Comparison of ENCODE assay signal across 17 cellular contexts in genomic region chr10:10804061-10804460, GRCh38.
"Had no signal": no experiment of that assay in that cellular context is flagged by ENCODE, and none has a peak within 500 bp of the region (broad histone marks: within the 10 kb centered on the region; RNA-seq: fewer than 3 reads in every experiment).

No MANE protein-coding gene starts in this region.

- H3K9me3 ChIP-seq: pancreas, SJCRH30 had no signal

- H3K27me3 Mint-ChIP-seq: stimulated activated memory B cell treated with anti-CD40 and anti-IgM and Interleukin-4, amounts not matched to agents 10 μg/mL and 1 μg/mL and 100 μg/mL, for 72 hours had no signal

- H3K27ac Mint-ChIP-seq: activated CD8-positive, alpha-beta memory T cell treated with anti-CD3 and anti-CD28 coated beads, Interleukin-2, amount 10 ng/mL, durations not matched to agents 7 days and 5 days; activated naive CD4-positive, alpha-beta T cell treated with anti-CD3 and anti-CD28 coated beads, Interleukin-2, amount 50 U/mL, for 72 hours; immature natural killer cell; memory B cell; stimulated activated memory B cell treated with anti-CD40 and anti-IgM and Interleukin-4, amounts not matched to agents 10 μg/mL and 1 μg/mL and 100 μg/mL, for 72 hours; T-helper 2 cell treated with Interferon-gamma antibody and Interleukin-4, amounts not matched to agents 5 μg/mL and 100 μg/mL, for 36 hours; type B pancreatic cell had no signal

- H3K36me3 ChIP-seq: pancreas, SJCRH30 had no signal

- H3K9me3 Mint-ChIP-seq: activated naive CD4-positive, alpha-beta T cell treated with anti-CD3 and anti-CD28 coated beads, Interleukin-2, amount 50 U/mL, for 72 hours; activated T-cell treated with anti-CD3 and anti-CD28 coated beads, Interleukin-2, amount 50 U/mL, for 4 hours; memory B cell; neural crest cell; stimulated activated memory B cell treated with anti-CD40 and anti-IgM and Interleukin-4, amounts not matched to agents 10 μg/mL and 1 μg/mL and 100 μg/mL, for 72 hours; T-helper 2 cell treated with Interferon-gamma antibody and Interleukin-4, amounts not matched to agents 5 μg/mL and 100 μg/mL, for 36 hours had no signal

- H3K4me3 ChIP-seq: pancreas, SJCRH30 had no signal

- H3K27ac ChIP-seq: pancreas, SJCRH30 had no signal

- H3K4me1 ChIP-seq: pancreas had no signal

- H3K4me3 Mint-ChIP-seq: activated CD8-positive, alpha-beta memory T cell treated with anti-CD3 and anti-CD28 coated beads, Interleukin-2, amount 10 ng/mL, durations not matched to agents 7 days and 5 days; activated T-cell treated with anti-CD3 and anti-CD28 coated beads, Interleukin-2, amount 50 U/mL, for 4 hours; immature natural killer cell; memory B cell; neural crest cell; stimulated activated memory B cell treated with anti-CD40 and anti-IgM and Interleukin-4, amounts not matched to agents 10 μg/mL and 1 μg/mL and 100 μg/mL, for 72 hours; T-helper 2 cell treated with Interferon-gamma antibody and Interleukin-4, amounts not matched to agents 5 μg/mL and 100 μg/mL, for 36 hours; type B pancreatic cell had no signal

- H3K27me3 ChIP-seq: pancreas, SJCRH30 had no signal

- ATAC-seq: activated CD8-positive, alpha-beta memory T cell treated with anti-CD3 and anti-CD28 coated beads, Interleukin-2, amount 10 ng/mL, durations not matched to agents 7 days and 5 days; activated naive CD4-positive, alpha-beta T cell treated with anti-CD3 and anti-CD28 coated beads, Interleukin-2, amount 50 U/mL, for 72 hours; activated T-cell treated with anti-CD3 and anti-CD28 coated beads, Interleukin-2, amount 50 U/mL, for 4 hours; esophagus mucosa; stimulated activated memory B cell treated with anti-CD40 and anti-IgM and Interleukin-4, amounts not matched to agents 10 μg/mL and 1 μg/mL and 100 μg/mL, for 72 hours had no signal

- H3K4me1 Mint-ChIP-seq: activated CD8-positive, alpha-beta memory T cell treated with anti-CD3 and anti-CD28 coated beads, Interleukin-2, amount 10 ng/mL, durations not matched to agents 7 days and 5 days; immature natural killer cell; memory B cell; stimulated activated memory B cell treated with anti-CD40 and anti-IgM and Interleukin-4, amounts not matched to agents 10 μg/mL and 1 μg/mL and 100 μg/mL, for 72 hours had no signal

- DNase-seq: activated CD4-positive, alpha-beta T cell treated with anti-CD3 and anti-CD28 coated beads, Interleukin-2, amount 50 U/mL, for 48 hours; activated CD4-positive, CD25-positive, alpha-beta regulatory T cell treated with anti-CD3 and anti-CD28 coated beads, Interleukin-2, amount 50 U/mL, for 72 hours; activated CD8-positive, alpha-beta memory T cell treated with anti-CD3 and anti-CD28 coated beads, Interleukin-2, amount 10 ng/mL, durations not matched to agents 7 days and 5 days; activated effector memory CD4-positive, alpha-beta T cell treated with anti-CD3 and anti-CD28 coated beads, Interleukin-2, amount 50 U/mL, for 16 hours; activated T-cell treated with anti-CD3 and anti-CD28 coated beads, Interleukin-2, amount 50 U/mL, for 4 hours; amygdala; immature natural killer cell; pancreas; SJCRH30; stimulated activated CD4-positive, alpha-beta T cell treated with anti-CD3 and anti-CD28 coated beads, Interleukin-1b, Interleukin-23, amount 100 ng/mL, for 48 hours had no signal

- H3K36me3 Mint-ChIP-seq: activated CD8-positive, alpha-beta memory T cell treated with anti-CD3 and anti-CD28 coated beads, Interleukin-2, amount 10 ng/mL, durations not matched to agents 7 days and 5 days; activated naive CD4-positive, alpha-beta T cell treated with anti-CD3 and anti-CD28 coated beads, Interleukin-2, amount 50 U/mL, for 72 hours; immature natural killer cell; memory B cell; stimulated activated memory B cell treated with anti-CD40 and anti-IgM and Interleukin-4, amounts not matched to agents 10 μg/mL and 1 μg/mL and 100 μg/mL, for 72 hours; type B pancreatic cell had no signal
